ENCODE assay signal across 13 cellular contexts in the genomic region with DNA sequence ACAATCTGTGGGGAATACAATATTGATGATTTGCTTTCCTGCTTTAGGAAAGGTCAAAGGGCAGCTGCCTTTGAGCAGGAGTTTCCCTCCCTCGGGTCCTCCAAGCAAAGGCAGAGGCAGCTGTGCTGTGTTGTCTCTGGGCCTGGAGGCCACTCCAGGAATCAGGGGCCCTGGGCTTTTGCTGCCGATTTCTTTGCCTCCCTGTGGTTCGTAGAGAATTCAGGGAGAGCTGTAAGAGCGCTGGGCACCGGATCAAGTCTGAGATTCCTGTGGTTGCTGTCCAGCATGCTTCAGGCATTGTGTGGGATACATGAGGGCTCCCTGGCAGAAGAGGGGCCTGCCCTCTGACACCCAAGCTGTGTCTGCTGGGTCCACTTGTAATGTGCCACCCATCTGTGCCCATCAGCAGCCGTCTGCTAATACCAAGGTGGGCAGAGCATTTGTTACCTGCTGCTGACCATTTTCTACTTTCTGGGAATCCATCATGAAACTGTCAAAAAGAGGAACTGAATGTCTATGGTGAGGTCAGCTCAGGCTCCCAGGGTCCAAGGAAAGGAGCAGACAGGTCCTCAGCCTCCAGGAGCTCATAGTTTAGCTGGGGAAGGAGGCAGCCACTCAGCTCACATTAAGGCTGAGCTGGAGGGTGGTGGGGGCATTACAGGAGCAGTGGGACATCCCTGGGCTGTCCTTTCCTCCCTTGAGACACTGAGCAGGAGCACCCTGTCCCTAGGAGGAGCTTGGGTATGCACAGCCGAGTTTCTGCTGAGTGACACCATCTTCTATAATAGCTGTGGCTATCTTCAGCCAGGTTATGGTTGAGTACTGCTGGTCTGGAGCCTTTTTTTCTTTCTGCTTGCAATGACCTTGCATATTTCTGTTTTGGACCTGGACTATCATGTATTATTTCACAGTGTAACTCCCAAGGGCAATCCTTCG.
A peak's percentile ranks its signal among the peaks of the same experiment; 100 is the strongest.
DNase-seq lines count a peak whose midpoint lies in the region; ATAC-seq and TF ChIP-seq lines count a peak whose summit lies in the region.
"Had no signal": no experiment of that assay in that cellular context is flagged by ENCODE, and none has a peak within 500 bp of the region (broad histone marks: within the 10 kb centered on the region; RNA-seq: fewer than 3 reads in every experiment).

No MANE protein-coding gene starts in this region.

- H3K4me1 ChIP-seq in right atrium auricular region (peaks cover 0 to 58% of the 10 kb centered on the region in 2 donors), body of pancreas (peaks cover 4% of the 10 kb centered on the region)

- H3K27me3 ChIP-seq in right atrium auricular region (no peaks in the 10 kb centered on the region), body of pancreas (no peaks in the 10 kb centered on the region)
- H3K27me3 ChIP-seq: tibial nerve had no signal

- ATAC-seq in Right ventricle myocardium inferior (peak; percentile 56), body of pancreas (no peak), left lobe of liver (peak; percentile 18)
- ATAC-seq: activated T-cell treated with anti-CD3 and anti-CD28 coated beads, Interleukin-2, amount 50 U/mL, for 72 hours had no signal

- H3K4me3 ChIP-seq in right atrium auricular region = no peak overlapping the region
- no peak overlapping the region for H3K4me3 ChIP-seq in body of pancreas
- H3K4me3 ChIP-seq: tibial nerve had no signal

- DNase-seq in Right ventricle myocardium inferior (ENCODE audit: missing footprints) (no peak), right atrium auricular region (ENCODE audit: low spot score) (no peak), body of pancreas (peak in 3 of 4 donors; percentile 15 to 36 (median 35)), left lobe of liver (ENCODE audit: low spot score) (no peak), pons (ENCODE audit: low spot score) (no peak), NCI-H1417 treated with DMSO at 0.1 percent for 48 hours (lab: John Stamatoyannopoulos, UW) (no peak), CD1c-positive myeloid dendritic cell (ENCODE audit: extremely low spot score) (no peak), T1000 (lab: John Stamatoyannopoulos, UW) (no peak)
- DNase-seq: activated T-cell treated with anti-CD3 and anti-CD28 coated beads, Interleukin-2, amount 50 U/mL, for 72 hours; effector memory CD4-positive, alpha-beta T cell; NCI-H446 treated with DMSO at 0.1 percent for 48 hours; stimulated activated CD4-positive, alpha-beta T cell treated with anti-CD3 and anti-CD28 coated beads, Interleukin-1b, Interleukin-23, amount 100 ng/mL, for 48 hours had no signal

- H3K9me3 ChIP-seq in right atrium auricular region (no peaks in the 10 kb centered on the region), body of pancreas (no peaks in the 10 kb centered on the region)
- H3K9me3 ChIP-seq: tibial nerve had no signal

- 70 to 77% methylated on average over 5 to 7 of the region's 8 CpGs for WGBS in body of pancreas, 2 donors

- no peaks in the 10 kb centered on the region for H3K36me3 ChIP-seq in right atrium auricular region
- no peaks in the 10 kb centered on the region for H3K36me3 ChIP-seq in body of pancreas (replicated peaks in 1 of 2; ENCODE audit: insufficient read depth in 1 of 2, low read depth in 2 of 2)
- H3K36me3 ChIP-seq: tibial nerve had no signal

- TF ChIP-seq POLR2A in body of pancreas (IDR thresholded peaks at IDR 0.05) = no peak

- intact Hi-C loops in Right ventricle myocardium inferior (cut with DNase I) = no loop called here
- intact Hi-C loops in body of pancreas (cut with DNase I) = no loop called here

- TF ChIP-seq CTCF in right atrium auricular region (IDR thresholded peaks at IDR 0.05) = no peak
- TF ChIP-seq CTCF in body of pancreas (IDR thresholded peaks at IDR 0.05) = no peak

- no peak overlapping the region for H3K27ac ChIP-seq in right atrium auricular region
- no peak overlapping the region for H3K27ac ChIP-seq in body of pancreas

Comparison
In these comparisons a context has a peak if more than half of its experiments do, and no peak if none do; other contexts are left out.
1. DNase-seq: peak in body of pancreas (3 of 4); none in Right ventricle myocardium inferior (single experiment), right atrium auricular region (single experiment), left lobe of liver (single experiment), pons (single experiment), NCI-H1417 treated with DMSO at 0.1 percent for 48 hours (single experiment), CD1c-positive myeloid dendritic cell (single experiment) and T1000 (single experiment).